ENCODE assay signal across 10 cellular contexts in the genomic region with DNA sequence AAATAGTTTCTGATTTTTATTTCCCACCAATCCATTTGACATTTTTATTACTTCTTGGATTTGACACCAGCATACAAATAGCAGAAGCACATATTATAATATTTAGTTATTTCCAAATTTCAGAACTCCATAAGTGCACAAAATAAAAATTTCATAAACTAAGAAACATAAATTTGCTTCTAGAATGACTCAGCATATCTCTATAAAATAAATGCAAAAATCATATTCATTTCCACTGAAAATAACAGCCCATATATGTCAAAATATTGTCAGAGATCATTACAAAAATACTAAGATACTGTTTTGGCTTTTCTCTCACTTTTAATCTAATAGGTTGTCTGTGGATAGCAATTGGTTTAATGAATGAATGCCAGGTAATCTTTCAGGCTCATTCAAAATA.
"Had no signal": no experiment of that assay in that cellular context is flagged by ENCODE, and none has a peak within 500 bp of the region (broad histone marks: within the 10 kb centered on the region; RNA-seq: fewer than 3 reads in every experiment).

No MANE protein-coding gene starts in this region.

- ATAC-seq: GM23338, HCT116 had no signal

- FAIRE-seq: H1 had no signal

- H3K4me3 ChIP-seq: GM23338, HAP-1 had no signal

- H3K4me2 ChIP-seq: GM23338, KMS-11 had no signal

- H2AFZ ChIP-seq: GM23338 had no signal

- H3K36me3 ChIP-seq: HAP-1 had no signal

- H3K27ac ChIP-seq: HL-60, KMS-11 had no signal

- H3K9me3 ChIP-seq: HAP-1 had no signal

- H3K4me1 ChIP-seq: HAP-1 had no signal

- DNase-seq: H7, HFFc6, Karpas-422, KBM-7 had no signal

- H3K9ac ChIP-seq: KMS-11 had no signal
